1 cellular context compared by ENCODE assay signal in genomic region chr6:154243793-154244768, GRCh38.
TF ChIP-seq lines count a peak whose summit lies in the region.

No MANE protein-coding gene starts in this region.

TF ChIP-seq in WTC11, 78 proteins besides CTCF, POLR2A, EP300 and RAD21 (continued from another document):
- TF ChIP-seq FOXP4 (CRISPR knock-in tag; IDR thresholded peaks at IDR 0.05) (no peak), GTF2I (CRISPR knock-in tag; conservative IDR thresholded peaks at IDR 0.05) (no peak)
